ENCODE assay signal across 8 cellular contexts in genomic region chr5:181052928-181053759, GRCh38. TPM values are rescaled to one million over a fixed set of nuclear protein-coding genes. Genes with fewer than 3 reads are reported as not detected.
DNase-seq lines count a peak whose midpoint lies in the region; ATAC-seq, FAIRE-seq and TF ChIP-seq lines count a peak whose summit lies in the region.

No MANE protein-coding gene starts in this region.

- peaks cover 43 to 89% of the 10 kb centered on the region in 2 experiments for H3K27me3 ChIP-seq in mesenchymal stem cell (ENCODE audit: control insufficient read depth in 1 of 2, insufficient read depth in 1 of 2, low read length in 2 of 2)

- peaks cover 9% of the 10 kb centered on the region for H3K4me1 ChIP-seq in mesenchymal stem cell (ENCODE audit: control insufficient read depth, insufficient read depth, low read depth, low read length)

- FAIRE-seq in D721Med (lab: Jason Lieb, UNC) (no peak), urothelium cell line (lab: Jason Lieb, UNC) (peak; percentile 46)

- no peak overlapping the region for H3K14ac ChIP-seq in mesenchymal stem cell (ENCODE audit: low read length in 2 of 2)

- H3K9me3 ChIP-seq in mesenchymal stem cell (ENCODE audit: control insufficient read depth, low read length) = no peaks in the 10 kb centered on the region

- peak overlapping the region; percentile 30 for H2AFZ ChIP-seq in mesenchymal stem cell (ENCODE audit: low read depth, low read length)

- peak overlapping the region in 1 of 2 experiments; percentile 30 for H3K18ac ChIP-seq in mesenchymal stem cell (ENCODE audit: low read depth in 1 of 2, low read length in 2 of 2)

- H3K4ac ChIP-seq in mesenchymal stem cell (ENCODE audit: low read depth in 1 of 2, low read length in 2 of 2) = no peak overlapping the region

- no peak overlapping the region for H3K9ac ChIP-seq in mesenchymal stem cell (ENCODE audit: low read length)

- no peak overlapping the region for H2BK15ac ChIP-seq in mesenchymal stem cell (ENCODE audit: low read depth, poor library complexity, severe bottlenecking)

- H2BK120ac ChIP-seq in mesenchymal stem cell (ENCODE audit: low read depth, low read length) = no peak overlapping the region

- no peak for TF ChIP-seq CTCF in D721Med (IDR thresholded peaks at IDR 0.05; ENCODE audit: insufficient read depth, missing control alignments)
- TF ChIP-seq CTCF in choroid plexus epithelial cell (conservative IDR thresholded peaks at IDR 0.05; ENCODE audit: low read depth, low read length) = no peak

- H3K4me2 ChIP-seq in mesenchymal stem cell (ENCODE audit: low read length, poor library complexity, severe bottlenecking) = peak overlapping the region; percentile 62

- H2BK12ac ChIP-seq in mesenchymal stem cell (ENCODE audit: low read length in 2 of 2) = no peak overlapping the region

- H3K27ac ChIP-seq in mesenchymal stem cell (ENCODE audit: low read length, poor library complexity, severe bottlenecking) = no peak overlapping the region

- H4K91ac ChIP-seq in mesenchymal stem cell (ENCODE audit: low read length) = no peak overlapping the region

- no peaks in the 10 kb centered on the region for H3K79me1 ChIP-seq in mesenchymal stem cell (replicated peaks; ENCODE audit: low read length, poor library complexity, severe bottlenecking)

- DNase-seq in D721Med (ENCODE audit: insufficient read length, low spot score) = peak; percentile 56
- peak; percentile 42 for DNase-seq in LoVo (ENCODE audit: low spot score)
- DNase-seq in choroid plexus epithelial cell (ENCODE audit: low read depth) = no peak
- DNase-seq in mesenchymal stem cell = no peak
- DNase-seq in urothelium cell line (ENCODE audit: low spot score) = peak; percentile 82
- no peak for DNase-seq in DMS79 (lab: John Stamatoyannopoulos, UW)

- H3K4me3 ChIP-seq in choroid plexus epithelial cell (ENCODE audit: low read depth, low read length) = peak overlapping the region; percentile 42
- peak overlapping the region; percentile 53 to 71 for H3K4me3 ChIP-seq in mesenchymal stem cell (ENCODE audit: insufficient read depth in 1 of 2, low read depth in 1 of 2, low read length in 2 of 2)

- peaks cover 0 to 2% of the 10 kb centered on the region in 2 experiments for H3K36me3 ChIP-seq in mesenchymal stem cell (ENCODE audit: control insufficient read depth in 1 of 2, insufficient read depth in 2 of 2, low read depth in 1 of 2, low read length in 2 of 2)

- peak overlapping the region; percentile 24 for H4K8ac ChIP-seq in mesenchymal stem cell (ENCODE audit: low read length)

- H3K23ac ChIP-seq in mesenchymal stem cell (ENCODE audit: low read length in 2 of 2) = peak overlapping the region in 1 of 2 experiments; percentile 78

- no peak overlapping the region for H2BK5ac ChIP-seq in mesenchymal stem cell (ENCODE audit: low read depth, low read length, poor library complexity, severe bottlenecking)

- no peak overlapping the region for H2AK5ac ChIP-seq in mesenchymal stem cell (ENCODE audit: low read length, severe bottlenecking)

- 32% methylated on average over 99 of the region's 111 CpGs for WGBS in mesenchymal stem cell

- no peak for ATAC-seq in HG03280 (IDR thresholded peaks at IDR 0.05; ENCODE audit: unreplicated experiment)
- no peak for ATAC-seq in GM19452 (IDR thresholded peaks at IDR 0.05; ENCODE audit: unreplicated experiment)

RNA-seq across cellular contexts. Expression of gene BTNL9, which starts 13.1 kb away (rescaled TPM):
- polyA plus RNA-seq in mesenchymal stem cell (2013, experiment 1 of 2) = not detected
- polyA plus RNA-seq in mesenchymal stem cell (2013, experiment 2 of 2) = 0.01 TPM

Comparison
In these comparisons a context has a peak if more than half of its experiments do, and no peak if none do; other contexts are left out.
1. DNase-seq: peak in D721Med (single experiment), LoVo (single experiment) and urothelium cell line (single experiment); none in choroid plexus epithelial cell (single experiment), mesenchymal stem cell (single experiment) and DMS79 (single experiment).